ENCODE assay signal across 14 cellular contexts in the genomic region with DNA sequence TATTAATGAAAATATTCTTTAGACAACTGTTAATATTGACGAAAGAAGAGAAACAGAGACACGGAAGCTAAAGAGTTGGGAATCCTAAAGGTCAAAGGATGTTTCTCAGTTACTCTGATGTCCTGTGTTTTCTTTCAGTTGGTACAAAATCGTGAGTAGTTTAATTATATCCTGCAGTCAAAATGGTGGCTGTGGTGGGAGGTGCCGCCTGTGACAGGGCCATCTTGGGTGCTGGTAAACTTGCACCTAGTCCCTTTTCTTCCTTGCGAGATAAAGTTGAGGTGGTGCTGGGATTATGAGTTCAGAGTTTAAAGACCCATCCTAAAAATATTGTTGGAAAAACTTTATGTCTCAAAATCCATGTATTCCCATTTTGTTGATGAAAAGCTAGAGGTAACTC. TPM values are rescaled to one million over a fixed set of nuclear protein-coding genes. Genes with fewer than 3 reads are reported as not detected.
DNase-seq lines count a peak whose midpoint lies in the region; ATAC-seq and TF ChIP-seq lines count a peak whose summit lies in the region.
"Had no signal": no experiment of that assay in that cellular context is flagged by ENCODE, and none has a peak within 500 bp of the region (broad histone marks: within the 10 kb centered on the region; RNA-seq: fewer than 3 reads in every experiment).

No MANE protein-coding gene starts in this region.

- no peaks in the 10 kb centered on the region for H3K27me3 ChIP-seq in right atrium auricular region
- H3K27me3 ChIP-seq in endocrine pancreas (ENCODE audit: control insufficient read depth, insufficient read depth, low read length) = no peaks in the 10 kb centered on the region

- peaks cover 2% of the 10 kb centered on the region for H3K27me3 Mint-ChIP-seq in mesothelial cell of epicardium (ENCODE audit: low read depth)

- CTCF ChIA-PET in GM10248 (lab: Yijun Ruan, JAX) = no interaction called here

- peaks cover 40% of the 10 kb centered on the region for H3K4me1 Mint-ChIP-seq in mesothelial cell of epicardium

- H3K36me3 ChIP-seq in right atrium auricular region = no peaks in the 10 kb centered on the region
- no peaks in the 10 kb centered on the region for H3K36me3 ChIP-seq in endocrine pancreas (ENCODE audit: control insufficient read depth, insufficient read depth, low read length)

- no peak overlapping the region for H3K9ac ChIP-seq in endocrine pancreas (ENCODE audit: control insufficient read depth, insufficient read depth, low read length)
- H3K9ac ChIP-seq: GM23248 had no signal

- peaks cover 0 to 23% of the 10 kb centered on the region in 2 donors for H3K4me1 ChIP-seq in right atrium auricular region
- no peaks in the 10 kb centered on the region for H3K4me1 ChIP-seq in endocrine pancreas (ENCODE audit: control insufficient read depth, insufficient read depth, low read length)

- no peaks in the 10 kb centered on the region for H3K9me3 Mint-ChIP-seq in mesothelial cell of epicardium
- H3K9me3 Mint-ChIP-seq: activated CD8-positive, alpha-beta T cell treated with anti-CD3 and anti-CD28 coated beads for 36 hours; activated naive CD4-positive, alpha-beta T cell treated with anti-CD3 and anti-CD28 coated beads, Interleukin-2, amount 10 ng/mL, durations not matched to agents 7 days and 5 days had no signal

- ATAC-seq in left ventricle myocardium superior = no peak
- no peak for ATAC-seq in SK-N-SH treated with all-trans-retinoic acid at 6 μM for 48 hours
- ATAC-seq: activated CD8-positive, alpha-beta T cell treated with anti-CD3 and anti-CD28 coated beads for 36 hours had no signal

- peak overlapping the region; percentile 86 to 87 for H3K27ac ChIP-seq in right atrium auricular region
- H3K27ac ChIP-seq: GM23248 had no signal

- DNase-seq in right atrium auricular region (ENCODE audit: low spot score) (no peak), left ventricle myocardium superior (no peak), mesothelial cell of epicardium (ENCODE audit: low spot score in 2 of 2, unreplicated experiment in 2 of 2) (no peak), posterior vena cava (ENCODE audit: low spot score) (no peak), GM10248 (ENCODE audit: extremely low spot score) (no peak)
- DNase-seq in stimulated activated CD4-positive, alpha-beta T cell treated with anti-CD3 and anti-CD28 coated beads, Interleukin-2, amount 100 ng/mL, for 24 hours = no peak
- DNase-seq: activated CD8-positive, alpha-beta T cell treated with anti-CD3 and anti-CD28 coated beads for 36 hours; activated naive CD4-positive, alpha-beta T cell treated with anti-CD3 and anti-CD28 coated beads, Interleukin-2, amount 10 ng/mL, durations not matched to agents 7 days and 5 days; GM23248; NCI-H1092; occipital lobe had no signal

- no peak overlapping the region for H3K27ac Mint-ChIP-seq in mesothelial cell of epicardium
- H3K27ac Mint-ChIP-seq: activated CD8-positive, alpha-beta T cell treated with anti-CD3 and anti-CD28 coated beads for 36 hours; activated naive CD4-positive, alpha-beta T cell treated with anti-CD3 and anti-CD28 coated beads, Interleukin-2, amount 10 ng/mL, durations not matched to agents 7 days and 5 days had no signal

- H3K9me3 ChIP-seq in right atrium auricular region (no peaks in the 10 kb centered on the region), endocrine pancreas (ENCODE audit: control insufficient read depth, low read length) (no peaks in the 10 kb centered on the region)

- TF ChIP-seq CTCF in right atrium auricular region (IDR thresholded peaks at IDR 0.05) (no peak), mesothelial cell of epicardium (IDR thresholded peaks at IDR 0.05; ENCODE audit: unreplicated experiment) (no peak), GM10248 (IDR thresholded peaks at IDR 0.05; ENCODE audit: control extremely low read depth, extremely low read depth, low read depth, missing control alignments) (no peak)

- intact Hi-C loops in left ventricle myocardium superior (cut with micrococcal nuclease) (no loop called here), posterior vena cava (cut with DNase I) (no loop called here)

- H3K4me3 ChIP-seq in right atrium auricular region = peak overlapping the region; percentile 77 to 83
- peak overlapping the region; percentile 70 for H3K4me3 ChIP-seq in endocrine pancreas (ENCODE audit: control insufficient read depth, insufficient read depth, low read length)
- H3K4me3 ChIP-seq: GM23248 had no signal

- peak overlapping the region; percentile 70 for H3K4me3 Mint-ChIP-seq in mesothelial cell of epicardium

- POLR2A ChIA-PET in GM10248 (lab: Yijun Ruan, JAX) = no interaction called here

- no peaks in the 10 kb centered on the region for H3K36me3 Mint-ChIP-seq in mesothelial cell of epicardium
- H3K36me3 Mint-ChIP-seq: activated naive CD4-positive, alpha-beta T cell treated with anti-CD3 and anti-CD28 coated beads, Interleukin-2, amount 10 ng/mL, durations not matched to agents 7 days and 5 days had no signal

TF ChIP-seq in SK-N-SH treated with all-trans-retinoic acid at 6 μM for 48 hours, 23 proteins besides CTCF, POLR2A, EP300 and RAD21:
- no peak for TF ChIP-seq ZNF70 (CRISPR knock-in tag; IDR thresholded peaks at IDR 0.05)
- TF ChIP-seq ESRRG (CRISPR knock-in tag; IDR thresholded peaks at IDR 0.05) = no peak
- TF ChIP-seq, protein P1, sequence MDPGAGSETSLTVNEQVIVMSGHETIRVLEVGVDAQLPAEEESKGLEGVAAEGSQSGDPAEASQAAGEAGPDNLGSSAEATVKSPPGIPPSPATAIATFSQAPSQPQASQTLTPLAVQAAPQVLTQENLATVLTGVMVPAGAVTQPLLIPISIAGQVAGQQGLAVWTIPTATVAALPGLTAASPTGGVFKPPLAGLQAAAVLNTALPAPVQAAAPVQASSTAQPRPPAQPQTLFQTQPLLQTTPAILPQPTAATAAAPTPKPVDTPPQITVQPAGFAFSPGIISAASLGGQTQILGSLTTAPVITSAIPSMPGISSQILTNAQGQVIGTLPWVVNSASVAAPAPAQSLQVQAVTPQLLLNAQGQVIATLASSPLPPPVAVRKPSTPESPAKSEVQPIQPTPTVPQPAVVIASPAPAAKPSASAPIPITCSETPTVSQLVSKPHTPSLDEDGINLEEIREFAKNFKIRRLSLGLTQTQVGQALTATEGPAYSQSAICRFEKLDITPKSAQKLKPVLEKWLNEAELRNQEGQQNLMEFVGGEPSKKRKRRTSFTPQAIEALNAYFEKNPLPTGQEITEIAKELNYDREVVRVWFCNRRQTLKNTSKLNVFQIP (CRISPR knock-in tag; IDR thresholded peaks at IDR 0.05; ENCODE audit: borderline replicate concordance, low read depth) = no peak
- TF ChIP-seq PPARA (CRISPR knock-in tag; IDR thresholded peaks at IDR 0.05; ENCODE audit: borderline replicate concordance) = no peak
- no peak for TF ChIP-seq OSR1 (CRISPR knock-in tag; IDR thresholded peaks at IDR 0.05)
- TF ChIP-seq ZC3H10 (CRISPR knock-in tag; IDR thresholded peaks at IDR 0.05) = no peak
- no peak for TF ChIP-seq TOX (CRISPR knock-in tag; IDR thresholded peaks at IDR 0.05; ENCODE audit: borderline replicate concordance)
- TF ChIP-seq TCF4 (CRISPR knock-in tag; IDR thresholded peaks at IDR 0.05; ENCODE audit: borderline replicate concordance) = no peak
- TF ChIP-seq ZFP3 (CRISPR knock-in tag; IDR thresholded peaks at IDR 0.05) = no peak
- no peak for TF ChIP-seq ZNF8 (CRISPR knock-in tag; IDR thresholded peaks at IDR 0.05)
- TF ChIP-seq, protein P2, sequence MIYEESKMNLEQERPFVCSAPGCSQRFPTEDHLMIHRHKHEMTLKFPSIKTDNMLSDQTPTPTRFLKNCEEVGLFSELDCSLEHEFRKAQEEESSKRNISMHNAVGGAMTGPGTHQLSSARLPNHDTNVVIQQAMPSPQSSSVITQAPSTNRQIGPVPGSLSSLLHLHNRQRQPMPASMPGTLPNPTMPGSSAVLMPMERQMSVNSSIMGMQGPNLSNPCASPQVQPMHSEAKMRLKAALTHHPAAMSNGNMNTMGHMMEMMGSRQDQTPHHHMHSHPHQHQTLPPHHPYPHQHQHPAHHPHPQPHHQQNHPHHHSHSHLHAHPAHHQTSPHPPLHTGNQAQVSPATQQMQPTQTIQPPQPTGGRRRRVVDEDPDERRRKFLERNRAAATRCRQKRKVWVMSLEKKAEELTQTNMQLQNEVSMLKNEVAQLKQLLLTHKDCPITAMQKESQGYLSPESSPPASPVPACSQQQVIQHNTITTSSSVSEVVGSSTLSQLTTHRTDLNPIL (CRISPR knock-in tag; IDR thresholded peaks at IDR 0.05; ENCODE audit: low read depth) = no peak
TF ChIP-seq in SK-N-SH treated with all-trans-retinoic acid at 6 μM for 48 hours: peak in this region for 0.

RNA-seq across cellular contexts. Expression of a gene that starts 2.2 kb away (rescaled TPM):
- total RNA-seq in right atrium auricular region (1 to 10 TPM; 4.0 to 4.8 TPM), left ventricle myocardium superior (7.1 TPM), mesothelial cell of epicardium (14.1 to 15.1 TPM (median 15.0 TPM) in 3 replicates), posterior vena cava (under 1 TPM; 0.24 to 0.56 TPM)
- total RNA-seq: GM23248, HT-29 had no signal
